ENCODE assay signal across 9 cellular contexts in genomic region chr9:110257971-110258370, GRCh38. TPM values are rescaled to one million over a fixed set of nuclear protein-coding genes. Genes with fewer than 3 reads are reported as not detected.
DNase-seq lines count a peak whose midpoint lies in the region; ATAC-seq and TF ChIP-seq lines count a peak whose summit lies in the region.
"Had no signal": no experiment of that assay in that cellular context is flagged by ENCODE, and none has a peak within 500 bp of the region (broad histone marks: within the 10 kb centered on the region; RNA-seq: fewer than 3 reads in every experiment).

No MANE protein-coding gene starts in this region.

- H3K27ac ChIP-seq in PC-9 (peak overlapping the region; percentile 99), esophagus muscularis mucosa (replicated peaks in 1 of 4) (peak overlapping the region; percentile 93 to 96 (median 94))

- peak; percentile 40 to 46 for DNase-seq in PC-9
- DNase-seq in esophagus muscularis mucosa (ENCODE audit: extremely low spot score), result no peak
- DNase-seq in hypothalamus (lab: John Stamatoyannopoulos, UW), result no peak
- DNase-seq in activated naive CD4-positive, alpha-beta T cell treated with anti-CD3 and anti-CD28 coated beads, Interleukin-2, amount 10 ng/mL, durations not matched to agents 7 days and 5 days, result no peak

- peaks cover 4% of the 10 kb centered on the region for H3K27me3 Mint-ChIP-seq in activated naive CD4-positive, alpha-beta T cell treated with anti-CD3 and anti-CD28 coated beads, Interleukin-2, amount 10 ng/mL, durations not matched to agents 7 days and 5 days

- H3K4me3 Mint-ChIP-seq in activated naive CD4-positive, alpha-beta T cell treated with anti-CD3 and anti-CD28 coated beads, Interleukin-2, amount 10 ng/mL, durations not matched to agents 7 days and 5 days, result no peak overlapping the region

- peaks cover 19% of the 10 kb centered on the region for H3K36me3 ChIP-seq in PC-9 (ENCODE audit: low read depth)
- no peaks in the 10 kb centered on the region for H3K36me3 ChIP-seq in esophagus muscularis mucosa
- H3K36me3 ChIP-seq in skeletal muscle satellite cell (ENCODE audit: insufficient read depth, low read length), result no peaks in the 10 kb centered on the region

- 87% methylated on average over 1 of the region's 1 CpG for WGBS in esophagus muscularis mucosa

- no peak for TF ChIP-seq POLR2A in esophagus muscularis mucosa (IDR thresholded peaks at IDR 0.05; ENCODE audit: low read depth)

- CTCF ChIA-PET in PC-9 (lab: Charles Lee), result no interaction called here
- CTCF ChIA-PET in activated naive CD4-positive, alpha-beta T cell treated with anti-CD3 and anti-CD28 coated beads, Interleukin-2, amount 10 ng/mL, durations not matched to agents 7 days and 5 days (lab: Charles Lee), result interaction anchor here (0.9 to 1.7 kb wide), 2 partner anchors 12 to 101 kb away, joined by 3 to 4 read pairs; no protein-coding TSS in a partner anchor

- no peaks in the 10 kb centered on the region for H3K9me3 Mint-ChIP-seq in activated naive CD4-positive, alpha-beta T cell treated with anti-CD3 and anti-CD28 coated beads, Interleukin-2, amount 10 ng/mL, durations not matched to agents 7 days and 5 days

- ATAC-seq in GM19023 (IDR thresholded peaks at IDR 0.05; ENCODE audit: unreplicated experiment) (no peak), HG02678 (IDR thresholded peaks at IDR 0.05; ENCODE audit: unreplicated experiment) (no peak)

- no peaks in the 10 kb centered on the region for H3K9me3 ChIP-seq in PC-9 (ENCODE audit: insufficient read depth, low read depth)
- H3K9me3 ChIP-seq in esophagus muscularis mucosa, result no peaks in the 10 kb centered on the region
- H3K9me3 ChIP-seq in skeletal muscle satellite cell (replicated peaks; ENCODE audit: low read length), result no peaks in the 10 kb centered on the region

- POLR2A ChIA-PET in PC-9 (lab: Charles Lee; ENCODE audit: unreplicated experiment), result interaction anchor here (0.5 to 1.0 kb wide), 6 partner anchors 10 to 1032 kb away, joined by 3 to 26 read pairs (median 4); no protein-coding TSS in a partner anchor

- peak overlapping the region; percentile 91 for H3K4me2 ChIP-seq in PC-9
- H3K4me2 ChIP-seq in skeletal muscle satellite cell (ENCODE audit: low read length), result peak overlapping the region; percentile 90

- H3K4me3 ChIP-seq in GM08714 (ENCODE audit: low read length) (peak overlapping the region; percentile 74; the same call in 1 of the 2 replicates), PC-9 (peak overlapping the region; percentile 79), esophagus muscularis mucosa (no peak overlapping the region), skeletal muscle satellite cell (ENCODE audit: low read length) (peak overlapping the region; percentile 80)

- BruUV-seq in PC-9 (replicated peaks; lab: Mats Ljungman, UMichigan), result no TSS peak

- H3K4me1 ChIP-seq in PC-9 (replicated peaks; ENCODE audit: insufficient read depth) (peaks cover 39% of the 10 kb centered on the region), esophagus muscularis mucosa (peaks cover 11 to 36% (median 33%) of the 10 kb centered on the region in 4 donors), skeletal muscle satellite cell (ENCODE audit: control insufficient read depth, insufficient read depth, low read length) (peaks cover 31% of the 10 kb centered on the region)

- peaks cover 56% of the 10 kb centered on the region for H3K79me2 ChIP-seq in PC-9 (ENCODE audit: low read depth)

- H3K27me3 ChIP-seq in PC-9 (ENCODE audit: insufficient read depth, low read depth) (no peaks in the 10 kb centered on the region), esophagus muscularis mucosa (no peaks in the 10 kb centered on the region), skeletal muscle satellite cell (ENCODE audit: control insufficient read depth, insufficient read depth, low read length) (no peaks in the 10 kb centered on the region)

- no peak overlapping the region; the same call in 1 of the 2 replicates for H2AFZ ChIP-seq in PC-9

- TF ChIP-seq CTCF in PC-9 (conservative IDR thresholded peaks at IDR 0.05) (no peak), esophagus muscularis mucosa (IDR thresholded peaks at IDR 0.05) (no peak)

- peaks cover 26% of the 10 kb centered on the region for H3F3A ChIP-seq in PC-9 (ENCODE audit: insufficient read depth, low read depth)

- TF ChIP-seq EP300 in esophagus muscularis mucosa (IDR thresholded peaks at IDR 0.05), result no peak

- peaks cover 2% of the 10 kb centered on the region for H3K36me3 Mint-ChIP-seq in activated naive CD4-positive, alpha-beta T cell treated with anti-CD3 and anti-CD28 coated beads, Interleukin-2, amount 10 ng/mL, durations not matched to agents 7 days and 5 days

- no peaks in the 10 kb centered on the region for H3K9me2 ChIP-seq in PC-9 (ENCODE audit: insufficient read depth)

- H3K9ac ChIP-seq in skeletal muscle satellite cell (ENCODE audit: low read depth, low read length), result peak overlapping the region; percentile 96

- H3K27ac Mint-ChIP-seq in activated naive CD4-positive, alpha-beta T cell treated with anti-CD3 and anti-CD28 coated beads, Interleukin-2, amount 10 ng/mL, durations not matched to agents 7 days and 5 days, result no peak overlapping the region

- peaks cover 35% of the 10 kb centered on the region for H3K4me1 Mint-ChIP-seq in activated naive CD4-positive, alpha-beta T cell treated with anti-CD3 and anti-CD28 coated beads, Interleukin-2, amount 10 ng/mL, durations not matched to agents 7 days and 5 days

- intact Hi-C loops in PC-9 (cut with micrococcal nuclease; ENCODE audit: unreplicated experiment), result loop anchor here (2.0 to 5.0 kb wide), 5 partner anchors 21 to 487 kb away; no protein-coding TSS in a partner anchor
- intact Hi-C loops in esophagus muscularis mucosa (cut with DNase I), result no loop called here

- peaks cover 24% of the 10 kb centered on the region for H4K20me1 ChIP-seq in PC-9 (ENCODE audit: insufficient read depth)

RNA-seq across cellular contexts. Expression of gene TXN, which starts 1.7 kb away (rescaled TPM):
- 1,110 and 1,260 TPM in 2 replicates for total RNA-seq in PC-9 (2021)
- total RNA-seq in esophagus muscularis mucosa, result 100 to 1,000 TPM; 158 to 213 (median 178) TPM
- total RNA-seq in skeletal muscle satellite cell (2012; rRNA removed), result 573 and 647 TPM in 2 replicates

RNA-seq across cellular contexts. Expression of gene C9orf152, which starts 50.0 kb away (rescaled TPM):
- total RNA-seq in PC-9 (2021) (0.23 and 0.74 TPM in 2 replicates), esophagus muscularis mucosa (not detected)
- total RNA-seq in skeletal muscle satellite cell (2012; rRNA removed), result not detected in 2 replicates
- total RNA-seq: glomerular endothelial cell had no signal

Comparison
In these comparisons a context has a peak if more than half of its experiments do, and no peak if none do; other contexts are left out.
1. H3K4me3 ChIP-seq: peak in GM08714 (single experiment), PC-9 (single experiment) and skeletal muscle satellite cell (single experiment); none in esophagus muscularis mucosa (0 of 4).
2. DNase-seq: peak in PC-9 (2 of 2); none in esophagus muscularis mucosa (single experiment), hypothalamus (0 of 51) and activated naive CD4-positive, alpha-beta T cell treated with anti-CD3 and anti-CD28 coated beads, Interleukin-2, amount 10 ng/mL, durations not matched to agents 7 days and 5 days (single experiment).